Comparison of ENCODE assay signal across 12 cellular contexts in genomic region chr1:230016139-230016538, GRCh38.
"Had no signal": no experiment of that assay in that cellular context is flagged by ENCODE, and none has a peak within 500 bp of the region (broad histone marks: within the 10 kb centered on the region; RNA-seq: fewer than 3 reads in every experiment).

No MANE protein-coding gene starts in this region.

- H3K9me3 Mint-ChIP-seq: naive thymus-derived CD8-positive, alpha-beta T cell had no signal

- H3K9me3 ChIP-seq: colonic mucosa, mucosa of descending colon, sigmoid colon had no signal

- H3K4me3 Mint-ChIP-seq: naive thymus-derived CD8-positive, alpha-beta T cell had no signal

- H3K4me1 ChIP-seq: colonic mucosa had no signal

- H3K27ac ChIP-seq: colonic mucosa, hepatocyte, sigmoid colon, skin epidermis had no signal

- H3K36me3 ChIP-seq: colonic mucosa, sigmoid colon had no signal

- ATAC-seq: mucosa of descending colon; naive thymus-derived CD8-positive, alpha-beta T cell had no signal

- H3K79me2 ChIP-seq: hepatocyte had no signal

- H2AFZ ChIP-seq: hepatocyte had no signal

- H3K4me3 ChIP-seq: colonic mucosa, hepatocyte, mucosa of descending colon, sigmoid colon, skin epidermis had no signal

- H3K4me2 ChIP-seq: hepatocyte had no signal

- H3K27ac Mint-ChIP-seq: naive thymus-derived CD8-positive, alpha-beta T cell had no signal

- H3K36me3 Mint-ChIP-seq: naive thymus-derived CD8-positive, alpha-beta T cell had no signal

- DNase-seq: colonic mucosa; dermis blood vessel endothelial cell; foreskin melanocyte; kidney glomerular epithelial cell; mucosa of descending colon; naive thymus-derived CD8-positive, alpha-beta T cell; posterior cingulate gyrus; sigmoid colon; stimulated activated naive CD4-positive, alpha-beta T cell treated with Interleukin-2 at 50 U/mL for 16 hours; trophoblast cell had no signal

- H3K27me3 ChIP-seq: colonic mucosa, hepatocyte, sigmoid colon had no signal
